In genomic region chr7:13117103-13117502, GRCh38 we compare ENCODE assay signal across 10 cellular contexts.
DNase-seq lines count a peak whose midpoint lies in the region; ATAC-seq, FAIRE-seq and TF ChIP-seq lines count a peak whose summit lies in the region.
"Had no signal": no experiment of that assay in that cellular context is flagged by ENCODE, and none has a peak within 500 bp of the region (broad histone marks: within the 10 kb centered on the region; RNA-seq: fewer than 3 reads in every experiment).

No MANE protein-coding gene starts in this region.

- H3K27ac Mint-ChIP-seq in immature natural killer cell (no peak overlapping the region), T-cell (no peak overlapping the region)
- H3K27ac Mint-ChIP-seq: activated CD8-positive, alpha-beta memory T cell treated with anti-CD3 and anti-CD28 coated beads, Interleukin-2, amount 10 ng/mL, durations not matched to agents 7 days and 5 days had no signal

- peaks cover 0 to 2% (median 0%) of the 10 kb centered on the region in 3 donors for H3K27me3 Mint-ChIP-seq in immature natural killer cell (ENCODE audit: low read depth in 3 of 3)
- H3K27me3 Mint-ChIP-seq in T-cell = peaks cover 0 to 3% of the 10 kb centered on the region in 2 donors

- H3K4me1 Mint-ChIP-seq in immature natural killer cell = no peaks in the 10 kb centered on the region
- no peaks in the 10 kb centered on the region for H3K4me1 Mint-ChIP-seq in T-cell
- H3K4me1 Mint-ChIP-seq: activated CD8-positive, alpha-beta memory T cell treated with anti-CD3 and anti-CD28 coated beads, Interleukin-2, amount 10 ng/mL, durations not matched to agents 7 days and 5 days had no signal

- peak; percentile 53 for TF ChIP-seq CTCF in AG09309 (IDR thresholded peaks at IDR 0.05; ENCODE audit: control insufficient read depth, insufficient read depth, low read depth, low read length, missing control alignments)
- TF ChIP-seq CTCF in WERI-Rb-1 (IDR thresholded peaks at IDR 0.05; ENCODE audit: low read depth, low read length) = peak; percentile 15; the same call in 1 of the 2 replicates

- H3K27me3 ChIP-seq in WERI-Rb-1 (ENCODE audit: insufficient read depth, low read depth, severe bottlenecking) = no peaks in the 10 kb centered on the region

- no peaks in the 10 kb centered on the region for H3K36me3 ChIP-seq in WERI-Rb-1

- H3K36me3 Mint-ChIP-seq in immature natural killer cell (no peaks in the 10 kb centered on the region), T-cell (no peaks in the 10 kb centered on the region)
- H3K36me3 Mint-ChIP-seq: activated CD8-positive, alpha-beta memory T cell treated with anti-CD3 and anti-CD28 coated beads, Interleukin-2, amount 10 ng/mL, durations not matched to agents 7 days and 5 days had no signal

- no peak overlapping the region for H3K4me3 ChIP-seq in AG09309 (ENCODE audit: control insufficient read depth, low read depth, low read length)
- no peak overlapping the region for H3K4me3 ChIP-seq in WERI-Rb-1 (ENCODE audit: low read depth, low read length)

- peak; percentile 80 for FAIRE-seq in H54 (lab: Jason Lieb, UNC)

- H3K4me3 Mint-ChIP-seq in immature natural killer cell (no peak overlapping the region), T-cell (no peak overlapping the region)
- H3K4me3 Mint-ChIP-seq: activated CD8-positive, alpha-beta memory T cell treated with anti-CD3 and anti-CD28 coated beads, Interleukin-2, amount 10 ng/mL, durations not matched to agents 7 days and 5 days had no signal

- POLR2A ChIA-PET in T-cell (lab: Charles Lee) = interaction anchor here in 1 of 2 donors (0.7 kb wide), 1 partner anchor 28 kb away, joined by 3 read pairs; no protein-coding TSS in a partner anchor

- peaks cover 0 to 14% (median 3%) of the 10 kb centered on the region in 6 donors for H3K9me3 Mint-ChIP-seq in immature natural killer cell
- peaks cover 0 to 1% (median under 1%) of the 10 kb centered on the region in 3 donors for H3K9me3 Mint-ChIP-seq in T-cell

- TF ChIP-seq POLR2A in H54 (IDR thresholded peaks at IDR 0.05; ENCODE audit: low read depth, low read length) = no peak

- CTCF ChIA-PET in T-cell (lab: Charles Lee) = no interaction called here

- H3K9me3 ChIP-seq in WERI-Rb-1 (ENCODE audit: severe bottlenecking) = no peaks in the 10 kb centered on the region

- no peak for ATAC-seq in T-cell (replicated peaks in 1 of 4)
- ATAC-seq: activated CD8-positive, alpha-beta memory T cell treated with anti-CD3 and anti-CD28 coated beads, Interleukin-2, amount 10 ng/mL, durations not matched to agents 7 days and 5 days had no signal

- no peak overlapping the region for H3K27ac ChIP-seq in WERI-Rb-1
- H3K27ac ChIP-seq: epithelial cell of prostate had no signal

- no peak for DNase-seq in AG09309 (ENCODE audit: low read depth)
- no peak for DNase-seq in H54 (ENCODE audit: insufficient read length, low spot score)
- no peak for DNase-seq in WERI-Rb-1
- DNase-seq in kidney tubule cell (ENCODE audit: low spot score) = peak; percentile 10
- DNase-seq in immature natural killer cell = no peak
- DNase-seq in retina = no peak
- no peak for DNase-seq in stimulated activated CD4-positive, alpha-beta T cell treated with anti-CD3 and anti-CD28 coated beads, Interleukin-2, amount 100 ng/mL, for 24 hours
- no peak for DNase-seq in T-cell
- DNase-seq: activated CD8-positive, alpha-beta memory T cell treated with anti-CD3 and anti-CD28 coated beads, Interleukin-2, amount 10 ng/mL, durations not matched to agents 7 days and 5 days had no signal
